Comparison of ENCODE assay signal across 10 cellular contexts in the genomic region with DNA sequence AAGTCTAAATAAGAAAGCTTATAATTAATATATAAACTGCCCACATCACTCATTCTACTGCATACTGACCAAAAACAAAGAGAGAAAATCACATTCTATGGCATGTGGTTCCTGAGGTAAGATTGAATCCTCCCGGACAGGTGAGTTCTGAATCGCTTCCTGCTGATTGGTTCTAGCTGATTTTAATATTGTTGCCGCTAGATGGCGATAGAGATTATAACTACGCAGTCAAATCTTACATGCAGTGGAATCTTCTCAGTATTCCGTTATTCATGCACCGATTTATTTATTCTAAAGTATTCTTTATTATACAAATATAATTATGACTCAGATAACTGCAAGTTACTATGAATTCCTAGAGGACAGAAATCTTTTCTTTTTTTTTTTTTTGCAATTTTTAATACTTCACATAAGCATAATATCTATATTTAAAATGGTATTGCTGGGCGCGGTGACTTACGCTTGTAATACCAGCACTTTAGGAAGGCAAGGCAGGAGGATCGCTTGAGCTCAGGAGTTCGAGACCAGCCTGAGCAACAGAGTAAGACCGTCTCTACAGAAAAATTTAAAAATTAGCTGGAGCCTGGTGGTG. TPM values are rescaled to one million over a fixed set of nuclear protein-coding genes. Genes with fewer than 3 reads are reported as not detected.
A peak's percentile ranks its signal among the peaks of the same experiment; 100 is the strongest.
DNase-seq lines count a peak whose midpoint lies in the region; ATAC-seq and TF ChIP-seq lines count a peak whose summit lies in the region.
"Had no signal": no experiment of that assay in that cellular context is flagged by ENCODE, and none has a peak within 500 bp of the region (broad histone marks: within the 10 kb centered on the region; RNA-seq: fewer than 3 reads in every experiment).

No MANE protein-coding gene starts in this region.

- H3K4me1 ChIP-seq in suprapubic skin, result no peaks in the 10 kb centered on the region

- no peaks in the 10 kb centered on the region for H3K9me3 ChIP-seq in suprapubic skin

- no peak overlapping the region for H3K27ac Mint-ChIP-seq in activated CD4-positive, alpha-beta T cell treated with anti-CD3 and anti-CD28 coated beads for 36 hours
- no peak overlapping the region for H3K27ac Mint-ChIP-seq in MCF 10A (ENCODE audit: low read depth, unreplicated experiment)
- H3K27ac Mint-ChIP-seq: CD8-positive, alpha-beta memory T cell; dendritic cell treated with granulocyte-macrophage colony-stimulating factor and Interleukin-4, amounts not matched to agents 40 ng/mL and 50 ng/mL, for 4 days had no signal

- POLR2A ChIA-PET in activated CD4-positive, alpha-beta T cell treated with anti-CD3 and anti-CD28 coated beads for 36 hours (lab: Charles Lee), result no interaction called here
- POLR2A ChIA-PET in MCF 10A (lab: Yijun Ruan, JAX), result interaction anchor here (0.6 to 2.9 kb wide), 5 partner anchors 24 to 875 kb away, joined by 3 to 19 read pairs (median 3); partner anchors contain the start of gene TMX4

- no peaks in the 10 kb centered on the region for H3K36me3 Mint-ChIP-seq in activated CD4-positive, alpha-beta T cell treated with anti-CD3 and anti-CD28 coated beads for 36 hours (ENCODE audit: low read depth)
- no peaks in the 10 kb centered on the region for H3K36me3 Mint-ChIP-seq in MCF 10A (ENCODE audit: insufficient read depth, unreplicated experiment)
- H3K36me3 Mint-ChIP-seq: CD8-positive, alpha-beta memory T cell had no signal

- no peaks in the 10 kb centered on the region for H3K27me3 ChIP-seq in suprapubic skin

- peak; percentile 65 for TF ChIP-seq CTCF in MCF 10A (IDR thresholded peaks at IDR 0.05; ENCODE audit: unreplicated experiment)
- peak; percentile 49 to 50 for TF ChIP-seq CTCF in suprapubic skin (IDR thresholded peaks at IDR 0.05)

- intact Hi-C loops in activated CD4-positive, alpha-beta T cell treated with anti-CD3 and anti-CD28 coated beads for 36 hours (cut with DNase I, micrococcal nuclease), result loop anchor here (1.0 to 10.0 kb wide), 7 partner anchors 106 to 679 kb away; no protein-coding TSS in a partner anchor
- intact Hi-C loops in MCF 10A (cut with micrococcal nuclease), result loop anchor here (1.0 to 5.0 kb wide), 6 partner anchors 89 to 678 kb away; partner anchors contain the start of gene PLCB1

- peak; percentile 72 for ATAC-seq in activated CD4-positive, alpha-beta T cell treated with anti-CD3 and anti-CD28 coated beads for 36 hours
- ATAC-seq in GM21447 (IDR thresholded peaks at IDR 0.05; ENCODE audit: unreplicated experiment), result peak; percentile 88

- no peaks in the 10 kb centered on the region for H3K9me3 Mint-ChIP-seq in activated CD4-positive, alpha-beta T cell treated with anti-CD3 and anti-CD28 coated beads for 36 hours (ENCODE audit: low read depth)
- H3K9me3 Mint-ChIP-seq in MCF 10A (ENCODE audit: unreplicated experiment), result no peaks in the 10 kb centered on the region
- H3K9me3 Mint-ChIP-seq: CD8-positive, alpha-beta memory T cell; dendritic cell treated with granulocyte-macrophage colony-stimulating factor and Interleukin-4, amounts not matched to agents 40 ng/mL and 50 ng/mL, for 4 days had no signal

- no peaks in the 10 kb centered on the region for H3K36me3 ChIP-seq in suprapubic skin

- no peak overlapping the region for H3K4me3 Mint-ChIP-seq in activated CD4-positive, alpha-beta T cell treated with anti-CD3 and anti-CD28 coated beads for 36 hours
- H3K4me3 Mint-ChIP-seq in MCF 10A (ENCODE audit: unreplicated experiment), result no peak overlapping the region
- H3K4me3 Mint-ChIP-seq: CD8-positive, alpha-beta memory T cell; dendritic cell treated with granulocyte-macrophage colony-stimulating factor and Interleukin-4, amounts not matched to agents 40 ng/mL and 50 ng/mL, for 4 days had no signal

- WGBS in suprapubic skin, result 29% methylated on average over 13 of the region's 13 CpGs

- no peak overlapping the region for H3K4me3 ChIP-seq in suprapubic skin

- CTCF ChIA-PET in activated CD4-positive, alpha-beta T cell treated with anti-CD3 and anti-CD28 coated beads for 36 hours (lab: Charles Lee), result interaction anchor here (0.5 to 5.4 kb wide), 21 partner anchors 9 to 711 kb away, joined by 3 to 51 read pairs (median 4); partner anchors contain the start of gene TMX4
- CTCF ChIA-PET in MCF 10A (lab: Yijun Ruan, JAX), result interaction anchor here (0.5 to 15.2 kb wide), 75 partner anchors 9 to 1950 kb away, joined by 3 to 322 read pairs (median 4); partner anchors contain the start of gene PLCB1

- TF ChIP-seq EP300 in suprapubic skin (IDR thresholded peaks at IDR 0.05), result no peak

- DNase-seq in activated CD4-positive, alpha-beta T cell treated with anti-CD3 and anti-CD28 coated beads for 36 hours, result peak; percentile 18
- DNase-seq in activated CD4-positive, alpha-beta T cell treated with anti-CD3 and anti-CD28 coated beads, Interleukin-2, amount 50 U/mL, for 48 hours, result no peak
- peak; percentile 71 for DNase-seq in HPDE6-E6E7 (ENCODE audit: extremely low spot score)
- DNase-seq in NCI-H748 treated with DMSO at 0.1 percent for 48 hours (lab: John Stamatoyannopoulos, UW), result peak; percentile 91
- peak; percentile 65 for DNase-seq in MCF 10A (ENCODE audit: unreplicated experiment)
- DNase-seq in iris pigment epithelial cell (ENCODE audit: low read depth), result peak; percentile 51
- no peak for DNase-seq in suprapubic skin (ENCODE audit: low spot score in 2 of 2)

- no peak overlapping the region for H3K27ac ChIP-seq in suprapubic skin

- TF ChIP-seq POLR2A in suprapubic skin (IDR thresholded peaks at IDR 0.05), result no peak

- no TSS peak for BruUV-seq in MCF 10A (replicated peaks; lab: Mats Ljungman, UMichigan)

- peaks cover 1% of the 10 kb centered on the region for H3K4me1 Mint-ChIP-seq in activated CD4-positive, alpha-beta T cell treated with anti-CD3 and anti-CD28 coated beads for 36 hours
- H3K4me1 Mint-ChIP-seq in MCF 10A (ENCODE audit: insufficient read depth, unreplicated experiment), result no peaks in the 10 kb centered on the region

- peaks cover 9% of the 10 kb centered on the region for H3K27me3 Mint-ChIP-seq in activated CD4-positive, alpha-beta T cell treated with anti-CD3 and anti-CD28 coated beads for 36 hours
- peaks cover 14% of the 10 kb centered on the region for H3K27me3 Mint-ChIP-seq in MCF 10A (ENCODE audit: insufficient read depth, unreplicated experiment)
- H3K27me3 Mint-ChIP-seq: dendritic cell treated with granulocyte-macrophage colony-stimulating factor and Interleukin-4, amounts not matched to agents 40 ng/mL and 50 ng/mL, for 4 days had no signal

RNA-seq across cellular contexts. Expression of gene TMX4, which starts 24.2 kb away (rescaled TPM):
- total RNA-seq in activated CD4-positive, alpha-beta T cell treated with anti-CD3 and anti-CD28 coated beads for 36 hours, result 10 to 100 TPM; 19.2 to 25.9 TPM
- 47.4 and 60.5 TPM in 2 replicates for total RNA-seq in MCF 10A (2022)
- 10 to 100 TPM; 16.2 to 24.2 (median 21.8) TPM for total RNA-seq in suprapubic skin

Comparison
In these comparisons a context has a peak if more than half of its experiments do, and no peak if none do; other contexts are left out.
1. DNase-seq: peak in activated CD4-positive, alpha-beta T cell treated with anti-CD3 and anti-CD28 coated beads for 36 hours (single experiment), HPDE6-E6E7 (single experiment), NCI-H748 treated with DMSO at 0.1 percent for 48 hours (single experiment), MCF 10A (single experiment) and iris pigment epithelial cell (single experiment); none in activated CD4-positive, alpha-beta T cell treated with anti-CD3 and anti-CD28 coated beads, Interleukin-2, amount 50 U/mL, for 48 hours (0 of 2) and suprapubic skin (0 of 2).